In genomic region chrX:1522905-1523304, GRCh38 we compare ENCODE assay signal across 1 cellular context.
A peak's percentile ranks its signal among the peaks of the same experiment; 100 is the strongest.
TF ChIP-seq lines count a peak whose summit lies in the region.

No MANE protein-coding gene starts in this region.

TF ChIP-seq in A549, 52 proteins besides CTCF, POLR2A, EP300 and RAD21:
- peak; percentile 95 for TF ChIP-seq ZC3H11A (IDR thresholded peaks at IDR 0.05)
